Comparison of ENCODE assay signal across 2 cellular contexts in genomic region chr14:39447155-39447554, GRCh38.
TF ChIP-seq lines count a peak whose summit lies in the region.

No MANE protein-coding gene starts in this region.

TF ChIP-seq in HepG2, 621 proteins besides CTCF, POLR2A, EP300 and RAD21 (continues in another document):
- TF ChIP-seq, protein P1, sequence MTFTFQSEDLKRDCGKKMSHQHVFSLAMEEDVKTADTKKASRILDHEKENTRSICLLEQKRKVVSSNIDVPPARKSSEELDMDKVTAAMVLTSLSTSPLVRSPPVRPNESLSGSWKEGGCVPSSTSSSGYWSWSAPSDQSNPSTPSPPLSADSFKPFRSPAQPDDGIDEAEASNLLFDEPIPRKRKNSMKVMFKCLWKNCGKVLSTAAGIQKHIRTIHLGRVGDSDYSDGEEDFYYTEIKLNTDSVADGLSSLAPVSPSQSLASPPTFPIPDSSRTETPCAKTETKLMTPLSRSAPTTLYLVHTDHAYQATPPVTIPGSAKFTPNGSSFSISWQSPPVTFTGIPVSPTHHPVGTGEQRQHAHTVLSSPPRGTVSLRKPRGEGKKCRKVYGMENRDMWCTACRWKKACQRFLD (CRISPR knock-in tag; IDR thresholded peaks at IDR 0.05; ENCODE audit: borderline replicate concordance) = no peak
- TF ChIP-seq HMGXB3 (CRISPR knock-in tag; IDR thresholded peaks at IDR 0.05; ENCODE audit: borderline replicate concordance) = no peak
- no peak for TF ChIP-seq PHF8 (CRISPR knock-in tag; IDR thresholded peaks at IDR 0.05)
- TF ChIP-seq FOSL2 (CRISPR knock-in tag; IDR thresholded peaks at IDR 0.05) = peak; percentile 27; the same call in 1 of the 2 replicates
- peak; percentile 25 for TF ChIP-seq XRCC5 (optimal IDR thresholded peaks at IDR 0.05; ENCODE audit: low read length)
- no peak for TF ChIP-seq ZNF605 (CRISPR knock-in tag; IDR thresholded peaks at IDR 0.05)
- 0 out of 2 replicates have a peak, but pooled peaks have one; percentile 49 for TF ChIP-seq ZBTB44 (CRISPR knock-in tag; IDR thresholded peaks at IDR 0.05)
- TF ChIP-seq, protein P2, sequence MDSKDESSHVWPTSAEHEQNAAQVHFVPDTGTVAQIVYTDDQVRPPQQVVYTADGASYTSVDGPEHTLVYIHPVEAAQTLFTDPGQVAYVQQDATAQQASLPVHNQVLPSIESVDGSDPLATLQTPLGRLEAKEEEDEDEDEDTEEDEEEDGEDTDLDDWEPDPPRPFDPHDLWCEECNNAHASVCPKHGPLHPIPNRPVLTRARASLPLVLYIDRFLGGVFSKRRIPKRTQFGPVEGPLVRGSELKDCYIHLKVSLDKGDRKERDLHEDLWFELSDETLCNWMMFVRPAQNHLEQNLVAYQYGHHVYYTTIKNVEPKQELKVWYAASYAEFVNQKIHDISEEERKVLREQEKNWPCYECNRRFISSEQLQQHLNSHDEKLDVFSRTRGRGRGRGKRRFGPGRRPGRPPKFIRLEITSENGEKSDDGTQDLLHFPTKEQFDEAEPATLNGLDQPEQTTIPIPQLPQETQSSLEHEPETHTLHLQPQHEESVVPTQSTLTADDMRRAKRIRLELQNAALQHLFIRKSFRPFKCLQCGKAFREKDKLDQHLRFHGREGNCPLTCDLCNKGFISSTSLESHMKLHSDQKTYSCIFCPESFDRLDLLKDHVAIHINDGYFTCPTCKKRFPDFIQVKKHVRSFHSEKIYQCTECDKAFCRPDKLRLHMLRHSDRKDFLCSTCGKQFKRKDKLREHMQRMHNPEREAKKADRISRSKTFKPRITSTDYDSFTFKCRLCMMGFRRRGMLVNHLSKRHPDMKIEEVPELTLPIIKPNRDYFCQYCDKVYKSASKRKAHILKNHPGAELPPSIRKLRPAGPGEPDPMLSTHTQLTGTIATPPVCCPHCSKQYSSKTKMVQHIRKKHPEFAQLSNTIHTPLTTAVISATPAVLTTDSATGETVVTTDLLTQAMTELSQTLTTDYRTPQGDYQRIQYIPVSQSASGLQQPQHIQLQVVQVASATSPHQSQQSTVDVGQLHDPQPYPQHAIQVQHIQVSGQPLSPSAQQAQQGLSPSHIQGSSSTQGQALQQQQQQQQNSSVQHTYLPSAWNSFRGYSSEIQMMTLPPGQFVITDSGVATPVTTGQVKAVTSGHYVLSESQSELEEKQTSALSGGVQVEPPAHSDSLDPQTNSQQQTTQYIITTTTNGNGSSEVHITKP (CRISPR knock-in tag; IDR thresholded peaks at IDR 0.05; ENCODE audit: low read depth) = peak; percentile 43; the same call in 1 of the 2 replicates
- TF ChIP-seq CCAR2 (optimal IDR thresholded peaks at IDR 0.05; ENCODE audit: low read depth, low read length) = peak; percentile 58
- TF ChIP-seq, protein P3, sequence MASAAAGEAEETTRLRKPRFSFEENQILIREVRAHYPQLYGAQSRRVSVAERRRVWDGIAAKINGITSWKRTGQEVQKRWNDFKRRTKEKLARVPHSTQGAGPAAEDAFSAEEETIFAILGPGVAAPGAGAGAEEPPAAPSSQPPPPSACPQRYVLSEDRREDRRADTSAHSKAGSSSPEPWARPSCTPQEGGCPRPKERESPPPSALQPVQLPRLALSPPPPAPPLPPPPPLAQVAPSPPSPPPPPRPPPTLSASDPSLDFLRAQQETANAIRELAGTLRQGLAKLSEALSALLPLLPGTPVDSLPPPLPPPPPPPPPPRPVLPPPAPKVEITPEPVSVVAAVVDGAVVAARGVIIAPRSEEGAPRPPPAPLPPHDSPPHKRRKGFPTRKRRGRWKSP (CRISPR knock-in tag; IDR thresholded peaks at IDR 0.05) = peak; percentile 50; the same call in 1 of the 2 replicates
- TF ChIP-seq CENPT (CRISPR knock-in tag; IDR thresholded peaks at IDR 0.05; ENCODE audit: low read depth) = no peak

TF ChIP-seq in K562, 482 proteins besides CTCF, POLR2A, EP300 and RAD21:
- TF ChIP-seq GATAD2B (IDR thresholded peaks at IDR 0.05; ENCODE audit: borderline replicate concordance) (no peak), ZNF57 (CRISPR knock-in tag; IDR thresholded peaks at IDR 0.05) (no peak), SMARCA4 (IDR thresholded peaks at IDR 0.05) (no peak), CBFA2T2 (conservative IDR thresholded peaks at IDR 0.05) (no peak), ZNF830 (CRISPR knock-in tag; IDR thresholded peaks at IDR 0.05) (no peak), NR2F6 (CRISPR knock-in tag; IDR thresholded peaks at IDR 0.05) (no peak), MYC (IDR thresholded peaks at IDR 0.05; ENCODE audit: low read depth, low read length) (no peak), MYC (CRISPR knock-in tag; IDR thresholded peaks at IDR 0.05; ENCODE audit: borderline replicate concordance, low read depth) (no peak), SREBF2 (CRISPR knock-in tag; IDR thresholded peaks at IDR 0.05) (no peak), BRD9 (IDR thresholded peaks at IDR 0.05; ENCODE audit: low read depth, partially characterized antibody) (no peak), MYBL2 (IDR thresholded peaks at IDR 0.05; ENCODE audit: low read depth) (no peak), MYBL2 (CRISPR knock-in tag; IDR thresholded peaks at IDR 0.05; ENCODE audit: borderline replicate concordance) (no peak), OTX1 (CRISPR knock-in tag; IDR thresholded peaks at IDR 0.05) (no peak), SNIP1 (IDR thresholded peaks at IDR 0.05; ENCODE audit: low read depth) (no peak), SMARCE1 (IDR thresholded peaks at IDR 0.05) (no peak), TOE1 (IDR thresholded peaks at IDR 0.05; ENCODE audit: borderline replicate concordance) (no peak), TOE1 (CRISPR knock-in tag; IDR thresholded peaks at IDR 0.05; ENCODE audit: borderline replicate concordance, low read depth) (no peak), DMBX1 (CRISPR knock-in tag; IDR thresholded peaks at IDR 0.05; ENCODE audit: borderline replicate concordance) (no peak), MEF2D (tag; conservative IDR thresholded peaks at IDR 0.05; ENCODE audit: low read depth) (no peak), POLR2H (tag; IDR thresholded peaks at IDR 0.05; ENCODE audit: low read depth) (no peak), JUN (IDR thresholded peaks at IDR 0.05; ENCODE audit: borderline replicate concordance, low read depth, low read length) (no peak), JUN (CRISPR knock-in tag; IDR thresholded peaks at IDR 0.05; ENCODE audit: borderline replicate concordance) (no peak), GTF2F1 (IDR thresholded peaks at IDR 0.05; ENCODE audit: low read depth, low read length) (no peak)
- TF ChIP-seq, protein P4, sequence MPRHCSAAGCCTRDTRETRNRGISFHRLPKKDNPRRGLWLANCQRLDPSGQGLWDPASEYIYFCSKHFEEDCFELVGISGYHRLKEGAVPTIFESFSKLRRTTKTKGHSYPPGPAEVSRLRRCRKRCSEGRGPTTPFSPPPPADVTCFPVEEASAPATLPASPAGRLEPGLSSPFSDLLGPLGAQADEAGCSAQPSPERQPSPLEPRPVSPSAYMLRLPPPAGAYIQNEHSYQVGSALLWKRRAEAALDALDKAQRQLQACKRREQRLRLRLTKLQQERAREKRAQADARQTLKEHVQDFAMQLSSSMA (CRISPR knock-in tag; IDR thresholded peaks at IDR 0.05) = no peak
